22 cellular contexts compared by ENCODE assay signal in the genomic region with DNA sequence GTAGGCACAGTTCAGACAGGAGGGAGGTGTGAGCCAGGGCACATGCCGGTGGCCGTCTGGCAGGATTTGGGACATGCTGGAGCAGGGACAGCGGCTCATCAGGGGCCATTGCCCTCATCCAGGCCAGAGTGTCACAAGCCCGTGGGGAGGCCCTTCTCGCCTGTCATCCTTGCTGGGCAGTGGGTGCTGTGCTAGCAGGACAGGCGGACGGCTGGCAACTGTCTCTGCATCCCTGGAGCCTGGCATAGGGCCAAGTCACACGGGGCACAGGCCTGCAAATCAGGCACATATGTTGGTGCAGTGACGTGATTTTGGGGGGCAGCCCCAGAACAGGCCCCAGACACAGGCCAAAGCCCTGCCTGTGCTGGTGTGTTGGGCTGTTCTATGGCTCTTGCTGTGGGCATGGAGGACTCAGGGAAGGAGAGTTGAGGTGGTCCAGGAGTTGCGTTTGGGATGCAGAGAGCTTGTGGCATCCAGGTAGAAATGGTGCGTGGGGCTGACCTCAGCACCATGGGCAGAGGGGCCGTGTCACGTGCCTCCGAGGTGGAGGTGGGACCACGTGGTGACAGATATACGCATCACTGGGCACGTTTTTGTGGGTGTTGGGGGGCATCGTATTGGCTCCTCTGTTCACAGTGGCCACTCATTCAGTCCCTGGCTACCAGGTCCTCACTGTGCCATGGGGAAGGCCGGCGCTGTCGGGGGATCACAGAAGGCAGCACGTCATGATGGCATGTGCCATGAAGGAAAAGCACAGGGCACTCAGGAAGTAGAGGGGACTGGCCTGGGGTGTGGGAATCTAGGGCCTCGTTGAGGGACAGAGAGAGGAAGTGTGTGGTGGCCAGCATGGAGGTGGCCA. TPM values are rescaled to one million over a fixed set of nuclear protein-coding genes. Genes with fewer than 3 reads are reported as not detected.
DNase-seq lines count a peak whose midpoint lies in the region; ATAC-seq and TF ChIP-seq lines count a peak whose summit lies in the region.
"Had no signal": no experiment of that assay in that cellular context is flagged by ENCODE, and none has a peak within 500 bp of the region (broad histone marks: within the 10 kb centered on the region; RNA-seq: fewer than 3 reads in every experiment).

No MANE protein-coding gene starts in this region.

- H3K4me1 Mint-ChIP-seq in effector memory CD8-positive, alpha-beta T cell (ENCODE audit: low read depth in 2 of 2), result peaks cover 2 to 9% of the 10 kb centered on the region in 2 donors
- H3K4me1 Mint-ChIP-seq in stimulated activated memory B cell treated with anti-CD40 and anti-IgM and Interleukin-4, amounts not matched to agents 10 μg/mL and 1 μg/mL and 100 μg/mL, for 72 hours, result no peaks in the 10 kb centered on the region
- H3K4me1 Mint-ChIP-seq: activated B cell treated with CpG ODN at 0.5 μM for 24 hours; activated CD4-positive, alpha-beta memory T cell treated with anti-CD3 and anti-CD28 coated beads, Interleukin-2, amount 10 ng/mL, durations not matched to agents 7 days and 5 days had no signal

- DNase-seq in left ventricle myocardium superior (no peak), Right ventricle myocardium superior (no peak), NCI-H2081 treated with DMSO at 0.1 percent for 48 hours (lab: John Stamatoyannopoulos, UW) (no peak)
- no peak for DNase-seq in effector memory CD8-positive, alpha-beta T cell
- DNase-seq: activated B cell treated with CpG ODN at 0.5 μM for 24 hours; activated CD4-positive, alpha-beta memory T cell treated with anti-CD3 and anti-CD28 coated beads, Interleukin-2, amount 10 ng/mL, durations not matched to agents 7 days and 5 days; activated T-cell treated with anti-CD3 and anti-CD28 coated beads for 4 hours; CD4-positive, alpha-beta T cell; GOT3; kidney; NCI-H1105; NCI-H2081; NCI-H345; NCI-H82; psoas muscle; stimulated activated CD4-positive, alpha-beta T cell treated with anti-CD3 and anti-CD28 coated beads, Interleukin-15, amount 100 ng/mL, for 24 hours; T1000; trophoblast cell had no signal

- H3K9me3 Mint-ChIP-seq in effector memory CD8-positive, alpha-beta T cell, result no peaks in the 10 kb centered on the region
- no peaks in the 10 kb centered on the region for H3K9me3 Mint-ChIP-seq in stimulated activated memory B cell treated with anti-CD40 and anti-IgM and Interleukin-4, amounts not matched to agents 10 μg/mL and 1 μg/mL and 100 μg/mL, for 72 hours
- H3K9me3 Mint-ChIP-seq: activated B cell treated with CpG ODN at 0.5 μM for 24 hours; CD4-positive, alpha-beta T cell had no signal

- H3K36me3 Mint-ChIP-seq in effector memory CD8-positive, alpha-beta T cell (ENCODE audit: insufficient read depth), result peaks cover 40% of the 10 kb centered on the region
- peaks cover 79% of the 10 kb centered on the region for H3K36me3 Mint-ChIP-seq in stimulated activated memory B cell treated with anti-CD40 and anti-IgM and Interleukin-4, amounts not matched to agents 10 μg/mL and 1 μg/mL and 100 μg/mL, for 72 hours

- no peak for TF ChIP-seq EP300 in Ishikawa (IDR thresholded peaks at IDR 0.05; ENCODE audit: borderline replicate concordance)

- no peaks in the 10 kb centered on the region for H3K27me3 Mint-ChIP-seq in effector memory CD8-positive, alpha-beta T cell
- H3K27me3 Mint-ChIP-seq in stimulated activated memory B cell treated with anti-CD40 and anti-IgM and Interleukin-4, amounts not matched to agents 10 μg/mL and 1 μg/mL and 100 μg/mL, for 72 hours, result no peaks in the 10 kb centered on the region
- H3K27me3 Mint-ChIP-seq: activated B cell treated with CpG ODN at 0.5 μM for 24 hours; activated CD4-positive, alpha-beta memory T cell treated with anti-CD3 and anti-CD28 coated beads, Interleukin-2, amount 10 ng/mL, durations not matched to agents 7 days and 5 days; CD4-positive, alpha-beta T cell had no signal

- H3K27ac Mint-ChIP-seq in effector memory CD8-positive, alpha-beta T cell, result peak overlapping the region; percentile 1 to 41
- peak overlapping the region; percentile 43 for H3K27ac Mint-ChIP-seq in stimulated activated memory B cell treated with anti-CD40 and anti-IgM and Interleukin-4, amounts not matched to agents 10 μg/mL and 1 μg/mL and 100 μg/mL, for 72 hours
- H3K27ac Mint-ChIP-seq: activated B cell treated with CpG ODN at 0.5 μM for 24 hours; activated CD4-positive, alpha-beta memory T cell treated with anti-CD3 and anti-CD28 coated beads, Interleukin-2, amount 10 ng/mL, durations not matched to agents 7 days and 5 days; CD4-positive, alpha-beta T cell had no signal

- TF ChIP-seq RAD21 in Ishikawa (IDR thresholded peaks at IDR 0.05; ENCODE audit: low read depth), result no peak

- H3K4me3 Mint-ChIP-seq in effector memory CD8-positive, alpha-beta T cell, result no peak overlapping the region
- H3K4me3 Mint-ChIP-seq in stimulated activated memory B cell treated with anti-CD40 and anti-IgM and Interleukin-4, amounts not matched to agents 10 μg/mL and 1 μg/mL and 100 μg/mL, for 72 hours, result peak overlapping the region; percentile 17
- H3K4me3 Mint-ChIP-seq: activated B cell treated with CpG ODN at 0.5 μM for 24 hours; activated CD4-positive, alpha-beta memory T cell treated with anti-CD3 and anti-CD28 coated beads, Interleukin-2, amount 10 ng/mL, durations not matched to agents 7 days and 5 days; CD4-positive, alpha-beta T cell had no signal

- intact Hi-C loops in left ventricle myocardium superior (cut with micrococcal nuclease), result no loop called here
- intact Hi-C loops in Right ventricle myocardium superior (cut with DNase I), result no loop called here

- ATAC-seq in left ventricle myocardium superior (peak; percentile 15), Right ventricle myocardium superior (ENCODE audit: poor library complexity) (no peak), GM19395 (IDR thresholded peaks at IDR 0.05; ENCODE audit: unreplicated experiment) (no peak), GM19463 (IDR thresholded peaks at IDR 0.05; ENCODE audit: unreplicated experiment) (no peak)
- ATAC-seq in effector memory CD8-positive, alpha-beta T cell (replicated peaks), result no peak
- peak; percentile 14 for ATAC-seq in stimulated activated memory B cell treated with anti-CD40 and anti-IgM and Interleukin-4, amounts not matched to agents 10 μg/mL and 1 μg/mL and 100 μg/mL, for 72 hours

TF ChIP-seq in Ishikawa, 13 proteins besides CTCF, POLR2A, EP300 and RAD21:
- no peak for TF ChIP-seq ZBTB7A (IDR thresholded peaks at IDR 0.05; ENCODE audit: low read depth)
- no peak for TF ChIP-seq TCF12 (IDR thresholded peaks at IDR 0.05; ENCODE audit: low read depth)
- TF ChIP-seq MAX (IDR thresholded peaks at IDR 0.05), result no peak
- no peak for TF ChIP-seq FOXM1 (IDR thresholded peaks at IDR 0.05; ENCODE audit: borderline replicate concordance, low read depth)
- TF ChIP-seq EGR1 (IDR thresholded peaks at IDR 0.05), result no peak
- TF ChIP-seq NFIC (IDR thresholded peaks at IDR 0.05), result peak; percentile 20; the same call in 1 of the 2 replicates
- TF ChIP-seq CREB1 (IDR thresholded peaks at IDR 0.05; ENCODE audit: low read depth), result no peak
- TF ChIP-seq TAF1 (IDR thresholded peaks at IDR 0.05; ENCODE audit: low read depth), result no peak
- no peak for TF ChIP-seq YY1 (IDR thresholded peaks at IDR 0.05; ENCODE audit: low read depth)
TF ChIP-seq in Ishikawa: peak in this region for 1.

RNA-seq across cellular contexts. Expression of gene MSANTD1, which starts 14.6 kb away (rescaled TPM):
- total RNA-seq in left ventricle myocardium superior, result 0.45 TPM
- total RNA-seq in Right ventricle myocardium superior, result 0.54 TPM

RNA-seq across cellular contexts. Expression of gene RGS12, which starts 58.4 kb away (rescaled TPM):
- total RNA-seq in left ventricle myocardium superior, result 14.6 TPM
- 15.8 TPM for total RNA-seq in Right ventricle myocardium superior

Comparison
In these comparisons a context has a peak if more than half of its experiments do, and no peak if none do; other contexts are left out.
1. ATAC-seq: peak in left ventricle myocardium superior (single experiment) and stimulated activated memory B cell treated with anti-CD40 and anti-IgM and Interleukin-4, amounts not matched to agents 10 μg/mL and 1 μg/mL and 100 μg/mL, for 72 hours (single experiment); none in Right ventricle myocardium superior (single experiment), effector memory CD8-positive, alpha-beta T cell (single experiment), GM19395 (single experiment) and GM19463 (single experiment).